6 cellular contexts compared by ENCODE assay signal in genomic region chr9:133477992-133478850, GRCh38. TPM values are rescaled to one million over a fixed set of nuclear protein-coding genes. Genes with fewer than 3 reads are reported as not detected.
DNase-seq lines count a peak whose midpoint lies in the region; ATAC-seq and TF ChIP-seq lines count a peak whose summit lies in the region.

No MANE protein-coding gene starts in this region.

- H3K27ac Mint-ChIP-seq in stimulated activated naive CD8-positive, alpha-beta T cell treated with anti-CD3 and anti-CD28 coated beads, Interleukin-15, amount 100 ng/mL, for 72 hours, result peak overlapping the region in 1 of 2 donors; percentile 82

- no peaks in the 10 kb centered on the region for H3F3A ChIP-seq in GM23248 (ENCODE audit: insufficient read depth)

- in situ Hi-C loops in GM23248 (cut with MboI), result loop anchor here (25.0 kb wide), 1 partner anchor 441 kb away; the partner anchor contains the start of gene GTF3C5

- H3K4me2 ChIP-seq in GM23248 (ENCODE audit: unreplicated experiment), result peak overlapping the region; percentile 88

- ATAC-seq in Right ventricle myocardium superior (ENCODE audit: poor library complexity), result peak; percentile 29
- peak; percentile 37 for ATAC-seq in stimulated activated naive CD8-positive, alpha-beta T cell treated with anti-CD3 and anti-CD28 coated beads, Interleukin-15, amount 100 ng/mL, for 72 hours

- no peaks in the 10 kb centered on the region for H3K9me3 Mint-ChIP-seq in stimulated activated naive CD8-positive, alpha-beta T cell treated with anti-CD3 and anti-CD28 coated beads, Interleukin-15, amount 100 ng/mL, for 72 hours

- TF ChIP-seq POLR2A in Peyer's patch (IDR thresholded peaks at IDR 0.05), result no peak

- peak overlapping the region; percentile 98 for H2AFZ ChIP-seq in GM23248

- no peaks in the 10 kb centered on the region for H3K79me2 ChIP-seq in GM23248 (ENCODE audit: insufficient read depth)

- no peaks in the 10 kb centered on the region for H3K9me3 ChIP-seq in GM23248 (ENCODE audit: low read depth)
- no peaks in the 10 kb centered on the region for H3K9me3 ChIP-seq in Peyer's patch

- DNase-seq in EH (ENCODE audit: low read depth), result peak; percentile 67
- peak; percentile 59 for DNase-seq in GM23248
- peak in 2 of 3 donors; percentile 64 to 69 for DNase-seq in Peyer's patch
- peak; percentile 60 for DNase-seq in Right ventricle myocardium superior
- peak in 1 of 2 donors; percentile 30 for DNase-seq in stimulated activated naive CD8-positive, alpha-beta T cell treated with anti-CD3 and anti-CD28 coated beads, Interleukin-15, amount 100 ng/mL, for 72 hours
- DNase-seq in 8988T, result no peak

- H3K27me3 Mint-ChIP-seq in stimulated activated naive CD8-positive, alpha-beta T cell treated with anti-CD3 and anti-CD28 coated beads, Interleukin-15, amount 100 ng/mL, for 72 hours, result no peaks in the 10 kb centered on the region

- H3K36me3 ChIP-seq in GM23248 (ENCODE audit: low read depth) (no peaks in the 10 kb centered on the region), Peyer's patch (no peaks in the 10 kb centered on the region)

- H3K9me2 ChIP-seq in GM23248 (ENCODE audit: insufficient read depth), result no peaks in the 10 kb centered on the region

- H3K27ac ChIP-seq in GM23248 (no peak overlapping the region), Peyer's patch (peak overlapping the region; percentile 36 to 91 (median 58))

- H3K27me3 ChIP-seq in GM23248 (replicated peaks; ENCODE audit: insufficient read depth) (no peaks in the 10 kb centered on the region), Peyer's patch (no peaks in the 10 kb centered on the region)

- peak overlapping the region; percentile 83 to 92 for H3K4me3 Mint-ChIP-seq in stimulated activated naive CD8-positive, alpha-beta T cell treated with anti-CD3 and anti-CD28 coated beads, Interleukin-15, amount 100 ng/mL, for 72 hours

- WGBS in GM23248 (ENCODE audit: low coverage in 1 of 2, low lambda C conversion rate in 2 of 2, missing lambda C conversion rate in 2 of 2), 2 experiments, result 39 to 41% methylated on average over 17 of the region's 17 CpGs

- H3K4me3 ChIP-seq in GM23248 (peak overlapping the region; percentile 75), Peyer's patch (peak overlapping the region; percentile 55 to 75 (median 64))

- intact Hi-C loops in Right ventricle myocardium superior (cut with DNase I), result no loop called here

- no peak for TF ChIP-seq CTCF in Peyer's patch (IDR thresholded peaks at IDR 0.05)

- H4K20me1 ChIP-seq in GM23248 (ENCODE audit: insufficient read depth), result no peaks in the 10 kb centered on the region

- peaks cover 32% of the 10 kb centered on the region for H3K4me1 Mint-ChIP-seq in stimulated activated naive CD8-positive, alpha-beta T cell treated with anti-CD3 and anti-CD28 coated beads, Interleukin-15, amount 100 ng/mL, for 72 hours

- H3K4me1 ChIP-seq in GM23248 (ENCODE audit: insufficient read depth), result no peaks in the 10 kb centered on the region
- peaks cover 0 to 15% (median 9%) of the 10 kb centered on the region in 4 donors for H3K4me1 ChIP-seq in Peyer's patch

- H3K9ac ChIP-seq in GM23248, result peak overlapping the region; percentile 77

RNA-seq across cellular contexts. Expression of gene SLC2A6, which starts 0.7 kb away (rescaled TPM):
- 10.1 and 12.0 TPM in 2 replicates for total RNA-seq in GM23248 (2014; rRNA removed; shearing (Covaris generic))
- polyA plus RNA-seq in GM23248 (2016; fragmentation: Nextera tagmentation; extraction: Ambion mirVana), result 6.8 and 8.6 TPM in 2 replicates
- total RNA-seq in Peyer's patch (10 to 100 TPM in 1 of 4 donors, 1 to 10 TPM in 2, under 1 TPM in 1; 0.95 to 10.7 (median 2.2) TPM), Right ventricle myocardium superior (2.9 TPM)

RNA-seq across cellular contexts. Expression of gene CACFD1, which starts 18.4 kb away (rescaled TPM):
- 7.0 and 8.5 TPM in 2 replicates for total RNA-seq in GM23248 (2014; rRNA removed; shearing (Covaris generic))
- 4.7 and 5.1 TPM in 2 replicates for polyA plus RNA-seq in GM23248 (2016; fragmentation: Nextera tagmentation; extraction: Ambion mirVana)
- 10 to 100 TPM; 13.2 to 68.5 (median 54.4) TPM for total RNA-seq in Peyer's patch
- 12.9 TPM for total RNA-seq in Right ventricle myocardium superior

RNA-seq across cellular contexts. Expression of gene MYMK, which starts 46.5 kb away (rescaled TPM):
- total RNA-seq in GM23248 (2014; rRNA removed; shearing (Covaris generic)), result not detected in 2 replicates
- not detected in 2 replicates for polyA plus RNA-seq in GM23248 (2016; fragmentation: Nextera tagmentation; extraction: Ambion mirVana)
- total RNA-seq in Peyer's patch (not detected), Right ventricle myocardium superior (not detected)

RNA-seq across cellular contexts. Expression of gene ADAMTS13, which starts 56.1 kb away (rescaled TPM):
- 2.1 and 2.2 TPM in 2 replicates for total RNA-seq in GM23248 (2014; rRNA removed; shearing (Covaris generic))
- polyA plus RNA-seq in GM23248 (2016; fragmentation: Nextera tagmentation; extraction: Ambion mirVana), result 0.86 and 1.4 TPM in 2 replicates
- total RNA-seq in Peyer's patch, result 10 to 100 TPM in 1 of 4 donors, 1 to 10 TPM in 3; 4.4 to 13.2 (median 5.7) TPM
- total RNA-seq in Right ventricle myocardium superior, result 2.8 TPM

RNA-seq across cellular contexts. Expression of gene ADAMTSL2, which starts 56.3 kb away (rescaled TPM):
- total RNA-seq in GM23248 (2014; rRNA removed; shearing (Covaris generic)), result 0.11 TPM in 1 of 2 replicates, not detected in the other
- not detected in 2 replicates for polyA plus RNA-seq in GM23248 (2016; fragmentation: Nextera tagmentation; extraction: Ambion mirVana)
- total RNA-seq in Peyer's patch (10 to 100 TPM in 1 of 4 donors, 1 to 10 TPM in 2, under 1 TPM in 1; 0.40 to 14.0 (median 1.8) TPM), Right ventricle myocardium superior (8.1 TPM)
